Comparison of ENCODE assay signal across 8 cellular contexts in the genomic region with DNA sequence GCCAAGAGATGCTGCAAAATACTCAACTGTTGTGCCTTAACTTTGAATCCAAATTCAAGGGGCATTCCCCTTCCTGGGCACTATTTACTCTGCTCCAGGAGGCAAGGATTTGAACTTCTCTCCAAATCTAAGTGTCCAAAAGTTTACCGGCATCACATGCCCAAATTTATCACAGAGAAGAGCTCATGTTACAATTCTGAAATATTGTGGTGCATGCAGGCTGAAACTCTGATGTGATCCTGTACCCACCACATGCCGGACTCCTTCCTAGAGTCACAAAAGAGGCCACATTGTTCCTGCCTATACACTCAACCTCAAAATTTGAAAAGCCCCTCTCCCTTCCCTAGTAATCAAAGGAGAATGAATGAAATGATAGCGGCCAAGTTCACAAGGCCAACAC. TPM values are rescaled to one million over a fixed set of nuclear protein-coding genes. Genes with fewer than 3 reads are reported as not detected.
DNase-seq lines count a peak whose midpoint lies in the region; ATAC-seq and TF ChIP-seq lines count a peak whose summit lies in the region.

No MANE protein-coding gene starts in this region.

- H2BK15ac ChIP-seq in mesenchymal stem cell (ENCODE audit: low read depth, poor library complexity, severe bottlenecking), result no peak overlapping the region

- H3K27me3 ChIP-seq in cardiac muscle cell, result no peaks in the 10 kb centered on the region
- H3K27me3 ChIP-seq in mesenchymal stem cell (ENCODE audit: control insufficient read depth in 1 of 2, insufficient read depth in 1 of 2, low read length in 2 of 2), result no peaks in the 10 kb centered on the region
- no peaks in the 10 kb centered on the region for H3K27me3 ChIP-seq in uterus

- 81% methylated on average over 2 of the region's 3 CpGs for WGBS in mesenchymal stem cell

- no peak overlapping the region for H4K91ac ChIP-seq in mesenchymal stem cell (ENCODE audit: low read length)

- H3K27ac ChIP-seq in cardiac muscle cell, result peak overlapping the region; percentile 99
- H3K27ac ChIP-seq in mesenchymal stem cell (ENCODE audit: low read length, poor library complexity, severe bottlenecking), result peak overlapping the region; percentile 46
- H3K27ac ChIP-seq in uterus, result peak overlapping the region; percentile 85 to 90

- H3K4me3 Mint-ChIP-seq in brain, result peak overlapping the region; percentile 97 to 99 (median 98)

- H2BK5ac ChIP-seq in mesenchymal stem cell (ENCODE audit: low read depth, low read length, poor library complexity, severe bottlenecking), result no peak overlapping the region

- H3K36me3 ChIP-seq in cardiac muscle cell (no peaks in the 10 kb centered on the region), mesenchymal stem cell (ENCODE audit: control insufficient read depth in 1 of 2, insufficient read depth in 2 of 2, low read depth in 1 of 2, low read length in 2 of 2) (peaks cover 0 to 5% of the 10 kb centered on the region in 2 experiments), uterus (no peaks in the 10 kb centered on the region)

- H3K9me3 ChIP-seq in cardiac muscle cell (ENCODE audit: low read depth), result no peaks in the 10 kb centered on the region
- peaks cover 1% of the 10 kb centered on the region for H3K9me3 ChIP-seq in mesenchymal stem cell (ENCODE audit: control insufficient read depth, low read length)
- no peaks in the 10 kb centered on the region for H3K9me3 ChIP-seq in uterus

- H3K4me1 Mint-ChIP-seq in brain, result peaks cover 46% of the 10 kb centered on the region

- H3K9me3 Mint-ChIP-seq in brain, result peaks cover 0 to 8% (median 4%) of the 10 kb centered on the region in 5 experiments

- peaks cover 2% of the 10 kb centered on the region for H3K79me1 ChIP-seq in mesenchymal stem cell (replicated peaks; ENCODE audit: low read length, poor library complexity, severe bottlenecking)

- ATAC-seq in Right ventricle myocardium superior (ENCODE audit: poor library complexity), result no peak
- ATAC-seq in HG03439 (IDR thresholded peaks at IDR 0.05; ENCODE audit: unreplicated experiment), result no peak

- peak overlapping the region; percentile 96 for H3K9ac ChIP-seq in mesenchymal stem cell (ENCODE audit: low read length)

- no peak overlapping the region for H3K4ac ChIP-seq in mesenchymal stem cell (ENCODE audit: low read depth in 1 of 2, low read length in 2 of 2)

- H3K27ac Mint-ChIP-seq in brain, result peak overlapping the region; percentile 93 to 99 (median 95)

- H3K4me1 ChIP-seq in cardiac muscle cell (ENCODE audit: low read depth) (peaks cover 5% of the 10 kb centered on the region), mesenchymal stem cell (ENCODE audit: control insufficient read depth, insufficient read depth, low read depth, low read length) (no peaks in the 10 kb centered on the region), uterus (peaks cover 0 to 10% of the 10 kb centered on the region in 2 donors)

- H3K36me3 Mint-ChIP-seq in brain, result peaks cover 15% of the 10 kb centered on the region

- TF ChIP-seq POLR2A in uterus (IDR thresholded peaks at IDR 0.05), result no peak

- H3K4me3 ChIP-seq in cardiac muscle cell, result peak overlapping the region; percentile 78
- H3K4me3 ChIP-seq in mesenchymal stem cell (ENCODE audit: insufficient read depth in 1 of 2, low read depth in 1 of 2, low read length in 2 of 2), result peak overlapping the region in 1 of 2 experiments; percentile 99
- H3K4me3 ChIP-seq in uterus, result peak overlapping the region; percentile 81 to 85

- no peak overlapping the region for H2BK12ac ChIP-seq in mesenchymal stem cell (ENCODE audit: low read length in 2 of 2)

- TF ChIP-seq CTCF in cardiac muscle cell (IDR thresholded peaks at IDR 0.05; ENCODE audit: low read depth, low read length) (no peak), brain (conservative IDR thresholded peaks at IDR 0.05) (no peak), uterus (IDR thresholded peaks at IDR 0.05) (no peak)

- intact Hi-C loops in Right ventricle myocardium superior (cut with DNase I) (no loop called here), uterus (cut with DNase I; ENCODE audit: low total_unique reads) (no loop called here)

- no peak overlapping the region for H3K23ac ChIP-seq in mesenchymal stem cell (ENCODE audit: low read length in 2 of 2)

- no peak overlapping the region for H2AFZ ChIP-seq in mesenchymal stem cell (ENCODE audit: low read depth, low read length)

- no peak overlapping the region for H2AK5ac ChIP-seq in mesenchymal stem cell (ENCODE audit: low read length, severe bottlenecking)

- H3K4me2 ChIP-seq in mesenchymal stem cell (ENCODE audit: low read length, poor library complexity, severe bottlenecking), result peak overlapping the region; percentile 65

- H3K14ac ChIP-seq in mesenchymal stem cell (ENCODE audit: low read length in 2 of 2), result no peak overlapping the region

- DNase-seq in cardiac muscle cell (ENCODE audit: low read depth in 1 of 2, low spot score in 1 of 2) (no peak), Right ventricle myocardium superior (no peak), mesenchymal stem cell (peak; percentile 18), uterus (no peak), ecto neural progenitor cell (ENCODE audit: low spot score) (no peak), GM19238 (ENCODE audit: insufficient read length, low spot score) (no peak)

- no peak overlapping the region for H4K8ac ChIP-seq in mesenchymal stem cell (ENCODE audit: low read length)

- no peak overlapping the region for H2BK120ac ChIP-seq in mesenchymal stem cell (ENCODE audit: low read depth, low read length)

- H3K27me3 Mint-ChIP-seq in brain, result peaks cover 40% of the 10 kb centered on the region

- no peak overlapping the region for H3K18ac ChIP-seq in mesenchymal stem cell (ENCODE audit: low read depth in 1 of 2, low read length in 2 of 2)

RNA-seq across cellular contexts. Expression of a gene that starts 1.3 kb away (rescaled TPM):
- total RNA-seq in cardiac muscle cell, result 7.5 and 11.6 TPM in 2 replicates
- polyA plus RNA-seq in cardiac muscle cell, result 6.6 and 13.2 TPM in 2 replicates
- total RNA-seq in Right ventricle myocardium superior, result 11.1 TPM
- polyA plus RNA-seq in brain (ENCODE audit: insufficient read depth, low read depth, low replicate concordance), result 2.6 TPM
- 8.5 TPM for polyA plus RNA-seq in mesenchymal stem cell (2013, experiment 1 of 2)
- 8.5 TPM for polyA plus RNA-seq in mesenchymal stem cell (2013, experiment 2 of 2)
- 10 to 100 TPM in 3 of 4 donors, 1 to 10 TPM in 1; 5.1 to 22.6 (median 16.2) TPM for total RNA-seq in uterus

RNA-seq across cellular contexts. Expression of a gene that starts 59.1 kb away (rescaled TPM):
- total RNA-seq in cardiac muscle cell, result 0.35 and 0.66 TPM in 2 replicates
- polyA plus RNA-seq in cardiac muscle cell, result 1.3 TPM in 1 of 2 replicates, not detected in the other
- total RNA-seq in Right ventricle myocardium superior, result 0.81 TPM
- polyA plus RNA-seq in brain (ENCODE audit: insufficient read depth, low read depth, low replicate concordance), result not detected
- 0.77 TPM for polyA plus RNA-seq in mesenchymal stem cell (2013, experiment 1 of 2)
- polyA plus RNA-seq in mesenchymal stem cell (2013, experiment 2 of 2), result 0.47 TPM
- 1 to 10 TPM in 1 of 4 donors, under 1 TPM in 3; 0.26 to 3.5 (median 0.78) TPM for total RNA-seq in uterus

Comparison
In these comparisons a context has a peak if more than half of its experiments do, and no peak if none do; other contexts are left out.
1. H3K27ac ChIP-seq: peak in every context shown above with its lines; median percentile 99 in cardiac muscle cell; 88 in uterus; 46 in mesenchymal stem cell.